In the genomic region with DNA sequence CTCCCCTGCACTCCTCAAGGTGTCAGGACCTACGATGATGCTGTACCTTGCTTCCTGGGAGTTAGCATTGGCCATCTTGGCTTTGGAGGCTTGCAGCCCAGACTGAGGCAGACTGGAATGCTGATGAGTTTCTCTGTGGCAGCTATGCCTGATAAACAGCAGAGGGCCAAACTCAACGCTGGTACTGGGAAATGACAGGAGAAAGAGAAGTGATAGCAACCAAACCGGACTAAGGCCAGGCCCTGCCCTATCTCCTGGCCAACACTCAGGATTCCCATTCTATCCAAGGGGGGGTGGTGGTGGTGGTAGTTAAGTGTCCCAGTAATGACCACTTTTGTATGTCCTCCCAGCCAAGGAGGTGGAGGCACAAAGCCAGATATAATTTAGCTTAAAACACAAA, we compare ENCODE assay signal across 1 cellular context.
TF ChIP-seq lines count a peak whose summit lies in the region.

No MANE protein-coding gene starts in this region.

TF ChIP-seq in H1, 55 proteins besides CTCF, POLR2A, EP300 and RAD21 (continued from another document):
- TF ChIP-seq TAF1 (IDR thresholded peaks at IDR 0.05; ENCODE audit: low read depth, low read length) (no peak), ATF2 (IDR thresholded peaks at IDR 0.05; ENCODE audit: low read length) (no peak), EZH2 (IDR thresholded peaks at IDR 0.05; ENCODE audit: low read depth, low read length, severe bottlenecking) (no peak), ZNF274 (IDR thresholded peaks at IDR 0.05; ENCODE audit: borderline replicate concordance, extremely low read depth, low read length) (no peak), RFX5 (IDR thresholded peaks at IDR 0.05; ENCODE audit: borderline replicate concordance, low read depth, low read length) (no peak), YY1 (IDR thresholded peaks at IDR 0.05; ENCODE audit: low read depth, low read length) (peak; percentile 81), BACH1 (IDR thresholded peaks at IDR 0.05; ENCODE audit: low read length) (no peak), CBX5 (IDR thresholded peaks at IDR 0.05; ENCODE audit: low read depth, low read length) (no peak)
